ENCODE assay signal across 8 cellular contexts in genomic region chr14:64720190-64720589, GRCh38. TPM values are rescaled to one million over a fixed set of nuclear protein-coding genes. Genes with fewer than 3 reads are reported as not detected.
DNase-seq lines count a peak whose midpoint lies in the region; ATAC-seq and TF ChIP-seq lines count a peak whose summit lies in the region.

No MANE protein-coding gene starts in this region.

- no peaks in the 10 kb centered on the region for H4K20me1 ChIP-seq in OCI-LY7 (ENCODE audit: insufficient read depth, low read length)

- no peak overlapping the region for H3K27ac ChIP-seq in OCI-LY7 (ENCODE audit: low read depth, low read length, poor library complexity, severe bottlenecking)

- no peaks in the 10 kb centered on the region for H3K4me1 ChIP-seq in OCI-LY7 (ENCODE audit: insufficient read depth, low read length, poor library complexity, severe bottlenecking)

- H3K27me3 Mint-ChIP-seq in CD14-positive monocyte (ENCODE audit: low read depth in 3 of 3) (peaks cover under 1 to 5% (median 3%) of the 10 kb centered on the region in 3 donors), natural killer cell (ENCODE audit: low read depth in 2 of 2) (no peaks in the 10 kb centered on the region)

- TF ChIP-seq CTCF in CD14-positive monocyte (IDR thresholded peaks at IDR 0.05) (no peak), choroid plexus epithelial cell (conservative IDR thresholded peaks at IDR 0.05; ENCODE audit: low read depth, low read length) (no peak), natural killer cell (IDR thresholded peaks at IDR 0.05) (no peak), OCI-LY7 (conservative IDR thresholded peaks at IDR 0.05; ENCODE audit: low read length) (no peak)

- H3K36me3 Mint-ChIP-seq in CD14-positive monocyte (peaks cover 33 to 67% of the 10 kb centered on the region in 2 donors), natural killer cell (no peaks in the 10 kb centered on the region)

- DNase-seq in CD14-positive monocyte (ENCODE audit: low spot score) = no peak
- DNase-seq in MV-4-11 (lab: John Stamatoyannopoulos, UW) = peak; percentile 22
- peak; percentile 83 for DNase-seq in choroid plexus epithelial cell (ENCODE audit: low read depth)
- no peak for DNase-seq in natural killer cell
- no peak for DNase-seq in cerebellar nuclear complex (lab: John Stamatoyannopoulos, UW)
- DNase-seq in OCI-LY7 (ENCODE audit: low spot score) = no peak
- DNase-seq in NCI-H82 (lab: John Stamatoyannopoulos, UW) = no peak

- H3K9me3 Mint-ChIP-seq in CD14-positive monocyte (peaks cover 0 to 3% (median 0%) of the 10 kb centered on the region in 7 donors), natural killer cell (no peaks in the 10 kb centered on the region)

- POLR2A ChIA-PET in OCI-LY7 (lab: Charles Lee) = no interaction called here

- H3K79me2 ChIP-seq in OCI-LY7 (ENCODE audit: insufficient read depth, low read depth, low read length) = no peaks in the 10 kb centered on the region

- H3K4me1 Mint-ChIP-seq in CD14-positive monocyte (peaks cover 79% of the 10 kb centered on the region), natural killer cell (peaks cover 94 to 96% of the 10 kb centered on the region in 2 donors)

- H3K4me3 ChIP-seq in choroid plexus epithelial cell (ENCODE audit: low read depth, low read length) (no peak overlapping the region), OCI-LY7 (ENCODE audit: low read depth, low read length, poor library complexity, severe bottlenecking) (no peak overlapping the region)

- BruUV-seq in OCI-LY7 (replicated peaks; lab: Mats Ljungman, UMichigan) = no TSS peak

- no peak overlapping the region for H3K4me2 ChIP-seq in OCI-LY7 (ENCODE audit: low read length)

- H3K9me2 ChIP-seq in OCI-LY7 (ENCODE audit: insufficient read depth, low read length) = no peaks in the 10 kb centered on the region

- no peaks in the 10 kb centered on the region for H3K36me3 ChIP-seq in OCI-LY7 (ENCODE audit: insufficient read depth, low read length)

- no peaks in the 10 kb centered on the region for H3K9me3 ChIP-seq in OCI-LY7 (ENCODE audit: low read length)

- H3K27ac Mint-ChIP-seq in CD14-positive monocyte (peak overlapping the region; percentile 69 to 87 (median 82)), natural killer cell (peak overlapping the region; percentile 76 to 86)

- H2AFZ ChIP-seq in OCI-LY7 (ENCODE audit: low read length) = no peak overlapping the region

- peak overlapping the region in 1 of 2 donors; percentile 7 for H3K4me3 Mint-ChIP-seq in CD14-positive monocyte
- peak overlapping the region; percentile 56 for H3K4me3 Mint-ChIP-seq in natural killer cell

- CTCF ChIA-PET in OCI-LY7 (lab: Charles Lee; ENCODE audit: unreplicated experiment) = no interaction called here

- no peak for ATAC-seq in natural killer cell
- ATAC-seq in HG03442 (IDR thresholded peaks at IDR 0.05; ENCODE audit: unreplicated experiment) = no peak

- intact Hi-C loops in CD14-positive monocyte (cut with micrococcal nuclease) (no loop called here), natural killer cell (cut with micrococcal nuclease) (loop anchor here (5.0 kb wide), 2 partner anchors 37 to 48 kb away; no protein-coding TSS in a partner anchor), OCI-LY7 (cut with micrococcal nuclease; ENCODE audit: unreplicated experiment) (no loop called here)

RNA-seq across cellular contexts. Expression of gene PLEKHG3, which starts 16.0 kb away (rescaled TPM):
- polyA plus RNA-seq in CD14-positive monocyte = 10 to 100 TPM in 1 of 2 donors, 1 to 10 TPM in 1; 6.3 to 21.6 TPM
- total RNA-seq in natural killer cell = 100 to 1,000 TPM; 184 to 285 (median 225) TPM
- total RNA-seq in OCI-LY7 (2014; rRNA removed; shearing (Covaris generic)) = not detected in 2 replicates
- not detected in 2 replicates for total RNA-seq in OCI-LY7 (2022)

Comparison
In these comparisons a context has a peak if more than half of its experiments do, and no peak if none do; other contexts are left out.
1. DNase-seq: peak in MV-4-11 (single experiment) and choroid plexus epithelial cell (single experiment); none in CD14-positive monocyte (single experiment), natural killer cell (single experiment), cerebellar nuclear complex (0 of 2), OCI-LY7 (single experiment) and NCI-H82 (single experiment).
2. RNA of gene PLEKHG3, which starts 16.0 kb away (total RNA-seq): 184 to 285 TPM in natural killer cell; not detected in OCI-LY7; every median in the first group is over 100 times any median in the second.